20 cellular contexts compared by ENCODE assay signal in the genomic region with DNA sequence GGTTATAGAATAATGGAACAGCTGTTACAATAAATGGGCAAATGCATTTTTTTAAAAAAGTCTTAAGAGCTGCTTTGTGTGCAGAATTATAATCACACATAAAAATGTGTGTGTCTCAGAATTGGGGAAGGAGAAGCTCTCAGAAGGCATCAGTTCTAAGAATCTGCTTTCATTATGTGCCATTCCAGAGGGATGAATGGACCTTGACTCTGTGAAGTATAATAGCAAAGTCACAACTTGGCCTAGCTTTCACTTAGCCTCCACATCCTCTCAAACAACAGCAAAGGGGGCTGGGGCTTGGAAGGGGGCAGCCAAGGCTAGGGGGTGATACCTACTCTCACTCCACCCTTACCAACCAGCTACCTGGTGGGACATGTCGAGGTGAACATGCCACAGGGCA.
"Had no signal": no experiment of that assay in that cellular context is flagged by ENCODE, and none has a peak within 500 bp of the region (broad histone marks: within the 10 kb centered on the region; RNA-seq: fewer than 3 reads in every experiment).

No MANE protein-coding gene starts in this region.

- H3K36me3 ChIP-seq: ascending aorta, breast epithelium, tibial nerve, vagina had no signal

- ATAC-seq: activated CD8-positive, alpha-beta T cell treated with anti-CD3 and anti-CD28 coated beads for 36 hours; esophagus mucosa; left cardiac atrium had no signal

- H3K9me3 Mint-ChIP-seq: activated naive CD4-positive, alpha-beta T cell treated with anti-CD3 and anti-CD28 coated beads, Interleukin-2, amount 10 ng/mL, durations not matched to agents 7 days and 5 days; activated T-cell treated with anti-CD3 and anti-CD28 coated beads, Interleukin-2, amount 50 U/mL, for 24 hours; stimulated activated naive CD8-positive, alpha-beta T cell treated with anti-CD3 and anti-CD28 coated beads, Interleukin-15, Interleukin-2, amounts not matched to agents 100 ng/mL and 50 ng/mL, for 24 hours had no signal

- H3K36me3 Mint-ChIP-seq: activated naive CD4-positive, alpha-beta T cell treated with anti-CD3 and anti-CD28 coated beads, Interleukin-2, amount 10 ng/mL, durations not matched to agents 7 days and 5 days; mesothelial cell of epicardium had no signal

- H3K9me3 ChIP-seq: ascending aorta, breast epithelium, tibial nerve, vagina had no signal

- DNase-seq: activated CD4-positive, alpha-beta T cell treated with anti-CD3 and anti-CD28 coated beads, Interleukin-2, amount 10 ng/mL, durations not matched to agents 24 days and 14 days; activated CD4-positive, CD25-positive, alpha-beta regulatory T cell; activated CD8-positive, alpha-beta T cell treated with anti-CD3 and anti-CD28 coated beads for 36 hours; activated naive CD4-positive, alpha-beta T cell treated with anti-CD3 and anti-CD28 coated beads, Interleukin-2, amount 10 ng/mL, durations not matched to agents 7 days and 5 days; activated T-cell treated with anti-CD3 and anti-CD28 coated beads, Interleukin-2, amount 50 U/mL, for 24 hours; cerebellar nuclear complex; cortex of kidney; effector CD8-positive, alpha-beta T cell; left cardiac atrium; nephron progenitor cell; nucleus accumbens; retina; stimulated activated CD4-positive, alpha-beta T cell treated with anti-CD3 and anti-CD28 coated beads, Interleukin-2, amount 100 ng/mL, for 24 hours had no signal

- H3K4me3 Mint-ChIP-seq: activated CD4-positive, alpha-beta T cell treated with anti-CD3 and anti-CD28 coated beads, Interleukin-2, amount 10 ng/mL, durations not matched to agents 24 days and 14 days; activated CD8-positive, alpha-beta T cell treated with anti-CD3 and anti-CD28 coated beads for 36 hours; activated naive CD4-positive, alpha-beta T cell treated with anti-CD3 and anti-CD28 coated beads, Interleukin-2, amount 10 ng/mL, durations not matched to agents 7 days and 5 days; activated T-cell treated with anti-CD3 and anti-CD28 coated beads, Interleukin-2, amount 50 U/mL, for 24 hours; mesothelial cell of epicardium; nephron progenitor cell; stimulated activated naive CD8-positive, alpha-beta T cell treated with anti-CD3 and anti-CD28 coated beads, Interleukin-15, Interleukin-2, amounts not matched to agents 100 ng/mL and 50 ng/mL, for 24 hours had no signal

- H3K27ac ChIP-seq: ascending aorta, breast epithelium, tibial nerve, vagina had no signal

- H3K27ac Mint-ChIP-seq: activated CD8-positive, alpha-beta T cell treated with anti-CD3 and anti-CD28 coated beads for 36 hours; activated naive CD4-positive, alpha-beta T cell treated with anti-CD3 and anti-CD28 coated beads, Interleukin-2, amount 10 ng/mL, durations not matched to agents 7 days and 5 days; activated T-cell treated with anti-CD3 and anti-CD28 coated beads, Interleukin-2, amount 50 U/mL, for 24 hours; nephron progenitor cell; stimulated activated naive CD8-positive, alpha-beta T cell treated with anti-CD3 and anti-CD28 coated beads, Interleukin-15, Interleukin-2, amounts not matched to agents 100 ng/mL and 50 ng/mL, for 24 hours had no signal

- H3K27me3 ChIP-seq: ascending aorta, breast epithelium, tibial nerve, vagina had no signal

- H3K4me1 ChIP-seq: breast epithelium, vagina had no signal

- H3K4me3 ChIP-seq: ascending aorta, breast epithelium, tibial nerve, vagina had no signal
